ENCODE assay signal across 13 cellular contexts in genomic region chr11:115214644-115215305, GRCh38.
A peak's percentile ranks its signal among the peaks of the same experiment; 100 is the strongest.
DNase-seq lines count a peak whose midpoint lies in the region; TF ChIP-seq lines count a peak whose summit lies in the region.
"Had no signal": no experiment of that assay in that cellular context is flagged by ENCODE, and none has a peak within 500 bp of the region (broad histone marks: within the 10 kb centered on the region; RNA-seq: fewer than 3 reads in every experiment).

No MANE protein-coding gene starts in this region.

- H3K4me1 Mint-ChIP-seq in CD8-positive, alpha-beta memory T cell = peaks cover 19 to 49% (median 44%) of the 10 kb centered on the region in 3 donors
- peaks cover 6% of the 10 kb centered on the region for H3K4me1 Mint-ChIP-seq in glutamatergic neuron (ENCODE audit: low read depth, unreplicated experiment)
- H3K4me1 Mint-ChIP-seq: B cell had no signal

- peak overlapping the region in 7 of 8 donors; percentile 20 to 87 (median 64) for H3K27ac Mint-ChIP-seq in CD8-positive, alpha-beta memory T cell
- H3K27ac Mint-ChIP-seq in glutamatergic neuron (ENCODE audit: unreplicated experiment) = peak overlapping the region; percentile 44
- H3K27ac Mint-ChIP-seq: B cell; CD4-positive, alpha-beta memory T cell had no signal

- H3K9me3 Mint-ChIP-seq in CD8-positive, alpha-beta memory T cell = no peaks in the 10 kb centered on the region
- H3K9me3 Mint-ChIP-seq in glutamatergic neuron (ENCODE audit: unreplicated experiment) = peaks cover 36% of the 10 kb centered on the region
- H3K9me3 Mint-ChIP-seq: CD4-positive, alpha-beta memory T cell had no signal

- H3K27ac ChIP-seq in BLaER1 (no peak overlapping the region), caudate nucleus (ENCODE audit: low read depth, low read length) (peak overlapping the region; percentile 32)
- no peak overlapping the region for H3K27ac ChIP-seq in CD8-positive, alpha-beta memory T cell (ENCODE audit: low read depth, low read length)
- H3K27ac ChIP-seq: C4-2B had no signal

- H3K4me3 ChIP-seq in BLaER1 = no peak overlapping the region
- H3K4me3 ChIP-seq in CD8-positive, alpha-beta memory T cell (ENCODE audit: low read length) = no peak overlapping the region

- TF ChIP-seq CTCF in glutamatergic neuron (IDR thresholded peaks at IDR 0.05; ENCODE audit: partially characterized antibody, unreplicated experiment) = no peak

- POLR2A ChIA-PET in CD8-positive, alpha-beta memory T cell (lab: Charles Lee) = no interaction called here

- peaks cover 33% of the 10 kb centered on the region for H3K4me1 ChIP-seq in BLaER1
- H3K4me1 ChIP-seq in CD8-positive, alpha-beta memory T cell (ENCODE audit: insufficient read depth, low read length) = peaks cover 10% of the 10 kb centered on the region
- H3K4me1 ChIP-seq: Caco-2 had no signal

- no peaks in the 10 kb centered on the region for H4K20me1 ChIP-seq in BLaER1

- DNase-seq in CD8-positive, alpha-beta memory T cell = no peak
- DNase-seq in caudate nucleus (lab: John Stamatoyannopoulos, UW) (no peak), glutamatergic neuron (no peak), NCI-H1436 (lab: John Stamatoyannopoulos, UW) (no peak), UCSD-AML1 (lab: John Stamatoyannopoulos, UW; ENCODE audit: unreplicated experiment) (no peak)
- no peak for DNase-seq in stimulated activated CD4-positive, alpha-beta T cell treated with anti-CD3 and anti-CD28 coated beads, Interleukin-4, amount 100 ng/mL, for 24 hours
- DNase-seq: CD4-positive, alpha-beta memory T cell; DND-41; GDM1 had no signal

- CTCF ChIA-PET in CD8-positive, alpha-beta memory T cell (lab: Charles Lee) = no interaction called here

- H3K36me3 Mint-ChIP-seq in CD8-positive, alpha-beta memory T cell = peaks cover 0 to 8% (median 0%) of the 10 kb centered on the region in 3 donors
- H3K36me3 Mint-ChIP-seq in glutamatergic neuron (ENCODE audit: unreplicated experiment) = peaks cover 7% of the 10 kb centered on the region
- H3K36me3 Mint-ChIP-seq: CD4-positive, alpha-beta memory T cell had no signal

- no peak overlapping the region for H3K4me3 Mint-ChIP-seq in CD8-positive, alpha-beta memory T cell
- no peak overlapping the region for H3K4me3 Mint-ChIP-seq in glutamatergic neuron (ENCODE audit: unreplicated experiment)
- H3K4me3 Mint-ChIP-seq: B cell; CD4-positive, alpha-beta memory T cell had no signal

- no peaks in the 10 kb centered on the region for H3K36me3 ChIP-seq in BLaER1
- no peaks in the 10 kb centered on the region for H3K36me3 ChIP-seq in CD8-positive, alpha-beta memory T cell (ENCODE audit: insufficient read depth, low read length)

- H3K4me2 ChIP-seq in BLaER1 = peak overlapping the region; percentile 12; the same call in 1 of the 2 replicates

- no peaks in the 10 kb centered on the region for H3K9me3 ChIP-seq in BLaER1
- no peaks in the 10 kb centered on the region for H3K9me3 ChIP-seq in CD8-positive, alpha-beta memory T cell (ENCODE audit: low read length)
- H3K9me3 ChIP-seq: Caco-2 had no signal

- H3K9ac ChIP-seq in BLaER1 = no peak overlapping the region

- no peaks in the 10 kb centered on the region for H3K27me3 Mint-ChIP-seq in CD8-positive, alpha-beta memory T cell
- H3K27me3 Mint-ChIP-seq in glutamatergic neuron (ENCODE audit: unreplicated experiment) = peaks cover 33% of the 10 kb centered on the region
- H3K27me3 Mint-ChIP-seq: B cell had no signal

- H3K27me3 ChIP-seq in BLaER1 = no peaks in the 10 kb centered on the region
- H3K27me3 ChIP-seq in CD8-positive, alpha-beta memory T cell (ENCODE audit: insufficient read depth, low read length, poor library complexity, severe bottlenecking) = no peaks in the 10 kb centered on the region
